ENCODE assay signal across 16 cellular contexts in the genomic region with DNA sequence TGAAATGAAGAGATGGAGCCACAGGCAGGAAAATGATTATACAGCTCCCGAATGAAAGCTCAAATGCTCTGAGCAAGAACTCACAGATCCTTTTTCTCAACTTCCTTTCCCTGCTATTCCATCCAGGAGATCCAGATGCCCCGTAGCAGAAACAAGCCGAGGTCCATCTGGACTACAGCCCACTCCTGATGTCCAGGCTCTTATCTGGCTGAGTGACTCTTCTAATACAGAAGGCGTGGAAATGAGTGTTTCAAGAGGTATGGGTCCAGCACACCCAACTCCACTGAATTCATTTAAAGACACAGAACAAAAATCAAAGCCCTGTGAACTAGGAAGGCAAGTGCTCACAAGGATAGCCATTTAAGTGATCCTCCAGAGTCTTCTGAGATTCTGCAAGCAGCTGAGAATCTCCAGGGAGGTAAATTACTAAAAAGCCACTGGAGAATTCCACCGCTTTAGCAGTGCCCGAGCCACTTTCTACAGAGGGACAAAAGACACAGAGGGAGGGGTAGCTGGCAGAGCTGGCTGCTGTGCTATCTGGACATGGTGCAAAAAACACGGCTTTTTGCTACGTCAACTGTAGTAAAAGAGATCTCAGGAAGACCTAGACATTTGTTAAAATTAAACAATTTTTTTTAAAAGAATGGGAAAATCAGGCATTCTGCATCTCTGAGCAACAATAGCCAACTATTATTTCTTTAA. TPM values are rescaled to one million over a fixed set of nuclear protein-coding genes. Genes with fewer than 3 reads are reported as not detected.
DNase-seq lines count a peak whose midpoint lies in the region; ATAC-seq and TF ChIP-seq lines count a peak whose summit lies in the region.
"Had no signal": no experiment of that assay in that cellular context is flagged by ENCODE, and none has a peak within 500 bp of the region (broad histone marks: within the 10 kb centered on the region; RNA-seq: fewer than 3 reads in every experiment).

No MANE protein-coding gene starts in this region.

- intact Hi-C loops in Right ventricle myocardium inferior (cut with DNase I) (no loop called here), cardiac septum (cut with DNase I) (no loop called here), aorta (cut with DNase I) (no loop called here)
- intact Hi-C loops in CD8-positive, alpha-beta T cell (cut with DNase I, micrococcal nuclease), result no loop called here

- no peaks in the 10 kb centered on the region for H3K36me3 ChIP-seq in cardiac muscle cell
- H3K36me3 ChIP-seq in muscle layer of duodenum (ENCODE audit: control insufficient read depth in 1 of 2, insufficient read depth in 2 of 2, low read length in 2 of 2), result no peaks in the 10 kb centered on the region
- H3K36me3 ChIP-seq in aorta (ENCODE audit: control insufficient read depth in 1 of 2, insufficient read depth in 2 of 2, low read length in 1 of 2), result no peaks in the 10 kb centered on the region
- no peaks in the 10 kb centered on the region for H3K36me3 ChIP-seq in CD8-positive, alpha-beta T cell (ENCODE audit: insufficient read depth, low read length)
- H3K36me3 ChIP-seq: adrenal gland had no signal

- POLR2A ChIA-PET in CD8-positive, alpha-beta T cell (lab: Charles Lee), result no interaction called here

- 5 to 18% methylated on average over 8 of the region's 8 CpGs for whole genome bisulfite sequencing in aorta, 2 donors

- H3K9me3 ChIP-seq in cardiac muscle cell (ENCODE audit: low read depth) (no peaks in the 10 kb centered on the region), muscle layer of duodenum (ENCODE audit: control insufficient read depth in 1 of 2, low read length in 2 of 2) (no peaks in the 10 kb centered on the region), aorta (ENCODE audit: control insufficient read depth, low read length) (no peaks in the 10 kb centered on the region)
- no peaks in the 10 kb centered on the region for H3K9me3 ChIP-seq in CD8-positive, alpha-beta T cell (ENCODE audit: low read length)
- H3K9me3 ChIP-seq: adrenal gland had no signal

- H3K4me3 ChIP-seq in cardiac muscle cell (no peak overlapping the region), muscle layer of duodenum (ENCODE audit: low read depth in 1 of 2, low read length in 2 of 2) (no peak overlapping the region), aorta (ENCODE audit: low read length in 2 of 2) (no peak overlapping the region)
- no peak overlapping the region for H3K4me3 ChIP-seq in CD8-positive, alpha-beta T cell (ENCODE audit: low read depth, low read length)
- H3K4me3 ChIP-seq: adrenal gland, SK-N-MC had no signal

- no peak overlapping the region for H3K27ac Mint-ChIP-seq in CD8-positive, alpha-beta T cell
- H3K27ac Mint-ChIP-seq: CD4-positive, alpha-beta T cell; mesothelial cell of epicardium had no signal

- no peaks in the 10 kb centered on the region for H3K4me1 Mint-ChIP-seq in CD8-positive, alpha-beta T cell (ENCODE audit: low read depth)

- no peak overlapping the region for H3K4me3 Mint-ChIP-seq in CD8-positive, alpha-beta T cell
- H3K4me3 Mint-ChIP-seq: activated T-cell treated with anti-CD3 and anti-CD28 coated beads, Interleukin-2, amount 50 U/mL, for 4 hours; CD4-positive, alpha-beta T cell; mesothelial cell of epicardium had no signal

- no peaks in the 10 kb centered on the region for H3K9me3 Mint-ChIP-seq in CD8-positive, alpha-beta T cell
- H3K9me3 Mint-ChIP-seq: activated T-cell treated with anti-CD3 and anti-CD28 coated beads, Interleukin-2, amount 50 U/mL, for 4 hours; CD4-positive, alpha-beta T cell; mesothelial cell of epicardium had no signal

- TF ChIP-seq CTCF in cardiac muscle cell (IDR thresholded peaks at IDR 0.05; ENCODE audit: low read depth, low read length), result no peak
- no peak for TF ChIP-seq CTCF in CD8-positive, alpha-beta T cell (IDR thresholded peaks at IDR 0.05)

- ATAC-seq in Right ventricle myocardium inferior, result peak; percentile 84
- peak; percentile 13 for ATAC-seq in aorta (ENCODE audit: low FRiP score)
- no peak for ATAC-seq in HG02588 (IDR thresholded peaks at IDR 0.05; ENCODE audit: unreplicated experiment)
- no peak for ATAC-seq in CD8-positive, alpha-beta T cell
- ATAC-seq: activated T-cell treated with anti-CD3 and anti-CD28 coated beads, Interleukin-2, amount 50 U/mL, for 4 hours had no signal

- no peak for DNase-seq in Right ventricle myocardium inferior (ENCODE audit: missing footprints)
- DNase-seq in cardiac septum (ENCODE audit: low spot score), result no peak
- peak; percentile 35 to 85 for DNase-seq in cardiac muscle cell (ENCODE audit: low read depth in 1 of 2, low spot score in 1 of 2)
- DNase-seq in aorta, result no peak
- DNase-seq in NCI-H69 (lab: John Stamatoyannopoulos, UW), result no peak
- no peak for DNase-seq in CD8-positive, alpha-beta T cell
- DNase-seq: 8988T; activated T-cell treated with anti-CD3 and anti-CD28 coated beads, Interleukin-2, amount 50 U/mL, for 4 hours; adrenal gland; CD4-positive, alpha-beta T cell; NCI-H1694 had no signal

- peaks cover 27% of the 10 kb centered on the region for H3K27me3 Mint-ChIP-seq in CD8-positive, alpha-beta T cell (ENCODE audit: low read depth)

- CTCF ChIA-PET in CD8-positive, alpha-beta T cell (lab: Charles Lee), result interaction anchor here (1.4 kb wide), 1 partner anchor 17 kb away, joined by 4 read pairs; no protein-coding TSS in a partner anchor

- H3K27ac ChIP-seq in cardiac muscle cell, result no peak overlapping the region
- peak overlapping the region; percentile 31 for H3K27ac ChIP-seq in muscle layer of duodenum (ENCODE audit: low read length)
- no peak overlapping the region for H3K27ac ChIP-seq in aorta (ENCODE audit: low read depth in 1 of 2, low read length in 2 of 2)
- no peak overlapping the region for H3K27ac ChIP-seq in CD8-positive, alpha-beta T cell (ENCODE audit: low read depth, low read length)
- H3K27ac ChIP-seq: adrenal gland, parathyroid adenoma, SK-N-MC had no signal

- no peaks in the 10 kb centered on the region for H3K36me3 Mint-ChIP-seq in CD8-positive, alpha-beta T cell
- H3K36me3 Mint-ChIP-seq: mesothelial cell of epicardium had no signal

- peaks cover 5% of the 10 kb centered on the region for H3K4me1 ChIP-seq in cardiac muscle cell (ENCODE audit: low read depth)
- peaks cover 6 to 9% of the 10 kb centered on the region in 2 donors for H3K4me1 ChIP-seq in muscle layer of duodenum (ENCODE audit: control insufficient read depth in 1 of 2, insufficient read depth in 2 of 2, low read length in 2 of 2)
- no peaks in the 10 kb centered on the region for H3K4me1 ChIP-seq in aorta (ENCODE audit: control insufficient read depth in 1 of 2, insufficient read depth in 2 of 2, low read length in 2 of 2)
- no peaks in the 10 kb centered on the region for H3K4me1 ChIP-seq in CD8-positive, alpha-beta T cell (ENCODE audit: insufficient read depth, low read length)
- H3K4me1 ChIP-seq: adrenal gland, parathyroid adenoma had no signal

- H3K27me3 ChIP-seq in cardiac muscle cell, result no peaks in the 10 kb centered on the region
- no peaks in the 10 kb centered on the region for H3K27me3 ChIP-seq in muscle layer of duodenum (ENCODE audit: low read depth, low read length)
- no peaks in the 10 kb centered on the region for H3K27me3 ChIP-seq in aorta (ENCODE audit: control insufficient read depth in 1 of 2, insufficient read depth in 2 of 2, low read length in 1 of 2)
- no peaks in the 10 kb centered on the region for H3K27me3 ChIP-seq in CD8-positive, alpha-beta T cell (ENCODE audit: insufficient read depth, low read length)
- H3K27me3 ChIP-seq: adrenal gland had no signal

RNA-seq across cellular contexts. Expression of a gene that starts 24.5 kb away (rescaled TPM):
- total RNA-seq in Right ventricle myocardium inferior (12.2 TPM), cardiac septum (8.3 TPM), cardiac muscle cell (32.2 and 41.5 TPM in 2 replicates), aorta (10 to 100 TPM; 11.2 to 21.4 TPM)
- polyA plus RNA-seq in cardiac muscle cell (38.9 and 52.1 TPM in 2 replicates), aorta (1 to 10 TPM; 2.8 to 3.9 TPM)
- 1 to 10 TPM; 1.7 TPM for total RNA-seq in CD8-positive, alpha-beta T cell

Comparison
In these comparisons a context has a peak if more than half of its experiments do, and no peak if none do; other contexts are left out.
1. DNase-seq: peak in cardiac muscle cell (2 of 2); none in Right ventricle myocardium inferior (single experiment), cardiac septum (single experiment), aorta (0 of 2), NCI-H69 (single experiment) and CD8-positive, alpha-beta T cell (0 of 7).
2. ATAC-seq: peak in Right ventricle myocardium inferior (single experiment) and aorta (single experiment); none in HG02588 (single experiment) and CD8-positive, alpha-beta T cell (single experiment).